In genomic region chr6:30883476-30883742, GRCh38 we compare ENCODE assay signal across 8 cellular contexts. TPM values are rescaled to one million over a fixed set of nuclear protein-coding genes. Genes with fewer than 3 reads are reported as not detected.
DNase-seq lines count a peak whose midpoint lies in the region; ATAC-seq and TF ChIP-seq lines count a peak whose summit lies in the region.

No MANE protein-coding gene starts in this region.

- no peaks in the 10 kb centered on the region for H3K36me3 Mint-ChIP-seq in activated CD4-positive, alpha-beta T cell treated with anti-CD3 and anti-CD28 coated beads, Interleukin-2, amount 10 ng/mL, durations not matched to agents 7 days and 5 days (ENCODE audit: low read depth)

- peaks cover 31% of the 10 kb centered on the region for H3K4me1 Mint-ChIP-seq in activated CD4-positive, alpha-beta T cell treated with anti-CD3 and anti-CD28 coated beads, Interleukin-2, amount 10 ng/mL, durations not matched to agents 7 days and 5 days

- DNase-seq in activated CD4-positive, alpha-beta T cell treated with anti-CD3 and anti-CD28 coated beads, Interleukin-2, amount 10 ng/mL, durations not matched to agents 7 days and 5 days = no peak
- no peak for DNase-seq in activated CD4-positive, alpha-beta T cell treated with anti-CD3 and anti-CD28 coated beads for 48 hours
- DNase-seq in ascending aorta (ENCODE audit: low spot score in 2 of 2) = no peak
- DNase-seq in lower lobe of right lung = no peak
- no peak for DNase-seq in thoracic aorta (ENCODE audit: low spot score)
- no peak for DNase-seq in LoVo (ENCODE audit: low spot score)

- H3K27ac ChIP-seq in ascending aorta (peak overlapping the region; percentile 83 to 90), lower lobe of right lung (peak overlapping the region; percentile 78), thoracic aorta (peak overlapping the region; percentile 78 to 89)

- H3K4me1 ChIP-seq in ascending aorta (peaks cover 0 to 23% of the 10 kb centered on the region in 2 donors), lower lobe of right lung (peaks cover 40% of the 10 kb centered on the region), thoracic aorta (ENCODE audit: control insufficient read depth in 1 of 2, low read depth in 2 of 2) (peaks cover 19 to 43% of the 10 kb centered on the region in 2 donors)

- no peaks in the 10 kb centered on the region for H3K36me3 ChIP-seq in ascending aorta
- no peaks in the 10 kb centered on the region for H3K36me3 ChIP-seq in lower lobe of right lung
- no peaks in the 10 kb centered on the region for H3K36me3 ChIP-seq in thoracic aorta

- no peak for ATAC-seq in lower lobe of right lung
- ATAC-seq in thoracic aorta (ENCODE audit: insufficient number of reproducible peaks, low FRiP score, low read depth) = no peak
- no peak for ATAC-seq in HG02623 (IDR thresholded peaks at IDR 0.05; ENCODE audit: unreplicated experiment)
- ATAC-seq in GM18517 (IDR thresholded peaks at IDR 0.05; ENCODE audit: unreplicated experiment) = no peak

- no peak overlapping the region for H3K27ac Mint-ChIP-seq in activated CD4-positive, alpha-beta T cell treated with anti-CD3 and anti-CD28 coated beads, Interleukin-2, amount 10 ng/mL, durations not matched to agents 7 days and 5 days

- CTCF ChIA-PET in activated CD4-positive, alpha-beta T cell treated with anti-CD3 and anti-CD28 coated beads, Interleukin-2, amount 10 ng/mL, durations not matched to agents 7 days and 5 days (lab: Charles Lee) = interaction anchor here (0.6 to 2.9 kb wide), 9 partner anchors 12 to 160 kb away, joined by 3 to 12 read pairs (median 3); no protein-coding TSS in a partner anchor

- no peaks in the 10 kb centered on the region for H3K9me3 Mint-ChIP-seq in activated CD4-positive, alpha-beta T cell treated with anti-CD3 and anti-CD28 coated beads, Interleukin-2, amount 10 ng/mL, durations not matched to agents 7 days and 5 days

- no peak for TF ChIP-seq CTCF in ascending aorta (IDR thresholded peaks at IDR 0.05)
- no peak for TF ChIP-seq CTCF in lower lobe of right lung (IDR thresholded peaks at IDR 0.05)
- TF ChIP-seq CTCF in thoracic aorta (IDR thresholded peaks at IDR 0.05) = no peak

- peaks cover 20% of the 10 kb centered on the region for H3K27me3 Mint-ChIP-seq in activated CD4-positive, alpha-beta T cell treated with anti-CD3 and anti-CD28 coated beads, Interleukin-2, amount 10 ng/mL, durations not matched to agents 7 days and 5 days

- POLR2A ChIA-PET in activated CD4-positive, alpha-beta T cell treated with anti-CD3 and anti-CD28 coated beads, Interleukin-2, amount 10 ng/mL, durations not matched to agents 7 days and 5 days (lab: Charles Lee) = interaction anchor here (0.6 kb wide), 1 partner anchor 101 kb away, joined by 5 read pairs; no protein-coding TSS in a partner anchor

- H3K27me3 ChIP-seq in ascending aorta = no peaks in the 10 kb centered on the region
- H3K27me3 ChIP-seq in lower lobe of right lung (ENCODE audit: low read depth) = no peaks in the 10 kb centered on the region
- H3K27me3 ChIP-seq in thoracic aorta (replicated peaks; ENCODE audit: insufficient read depth) = no peaks in the 10 kb centered on the region

- H3K9me3 ChIP-seq in ascending aorta = no peaks in the 10 kb centered on the region
- H3K9me3 ChIP-seq in lower lobe of right lung = no peaks in the 10 kb centered on the region
- H3K9me3 ChIP-seq in thoracic aorta = no peaks in the 10 kb centered on the region

- intact Hi-C loops in ascending aorta (cut with DNase I) = no loop called here
- intact Hi-C loops in lower lobe of right lung (cut with DNase I) = no loop called here

- peak overlapping the region; percentile 70 for H3K4me3 Mint-ChIP-seq in activated CD4-positive, alpha-beta T cell treated with anti-CD3 and anti-CD28 coated beads, Interleukin-2, amount 10 ng/mL, durations not matched to agents 7 days and 5 days

- peak overlapping the region; percentile 78 to 87 for H3K4me3 ChIP-seq in ascending aorta
- peak overlapping the region; percentile 62 for H3K4me3 ChIP-seq in lower lobe of right lung
- H3K4me3 ChIP-seq in thoracic aorta = no peak overlapping the region

RNA-seq across cellular contexts. Expression of gene DDR1, which starts 0.9 kb away (rescaled TPM):
- total RNA-seq in activated CD4-positive, alpha-beta T cell treated with anti-CD3 and anti-CD28 coated beads, Interleukin-2, amount 10 ng/mL, durations not matched to agents 7 days and 5 days = 1 to 10 TPM; 4.5 to 5.6 TPM
- total RNA-seq in ascending aorta = 18.8 TPM
- total RNA-seq in lower lobe of right lung = 80.9 TPM
- 10 to 100 TPM; 22.1 to 23.8 TPM for total RNA-seq in thoracic aorta

RNA-seq across cellular contexts. Expression of gene GTF2H4, which starts 24.6 kb away (rescaled TPM):
- 10 to 100 TPM; 28.5 to 34.1 TPM for total RNA-seq in activated CD4-positive, alpha-beta T cell treated with anti-CD3 and anti-CD28 coated beads, Interleukin-2, amount 10 ng/mL, durations not matched to agents 7 days and 5 days
- total RNA-seq in ascending aorta = 81.0 TPM
- total RNA-seq in lower lobe of right lung = 37.1 TPM
- total RNA-seq in thoracic aorta = 10 to 100 TPM; 14.9 to 42.2 TPM

RNA-seq across cellular contexts. Expression of gene VARS2, which starts 30.6 kb away (rescaled TPM):
- total RNA-seq in activated CD4-positive, alpha-beta T cell treated with anti-CD3 and anti-CD28 coated beads, Interleukin-2, amount 10 ng/mL, durations not matched to agents 7 days and 5 days = 10 to 100 TPM; 34.3 to 40.2 TPM
- 5.7 TPM for total RNA-seq in ascending aorta
- 33.0 TPM for total RNA-seq in lower lobe of right lung
- total RNA-seq in thoracic aorta = 10 to 100 TPM; 20.2 to 26.0 TPM

RNA-seq across cellular contexts. Expression of gene SFTA2, which starts 48.6 kb away (rescaled TPM):
- total RNA-seq in activated CD4-positive, alpha-beta T cell treated with anti-CD3 and anti-CD28 coated beads, Interleukin-2, amount 10 ng/mL, durations not matched to agents 7 days and 5 days = not detected
- not detected for total RNA-seq in ascending aorta
- 351 TPM for total RNA-seq in lower lobe of right lung
- not detected for total RNA-seq in thoracic aorta

RNA-seq across cellular contexts. Expression of gene MUCL3, which starts 57.4 kb away (rescaled TPM):
- total RNA-seq in activated CD4-positive, alpha-beta T cell treated with anti-CD3 and anti-CD28 coated beads, Interleukin-2, amount 10 ng/mL, durations not matched to agents 7 days and 5 days = not detected
- total RNA-seq in ascending aorta = not detected
- 5.3 TPM for total RNA-seq in lower lobe of right lung
- total RNA-seq in thoracic aorta = 10 to 100 TPM in 1 of 2 donors, not detected in 1; 13.8 TPM
